Comparison of ENCODE assay signal across 13 cellular contexts in the genomic region with DNA sequence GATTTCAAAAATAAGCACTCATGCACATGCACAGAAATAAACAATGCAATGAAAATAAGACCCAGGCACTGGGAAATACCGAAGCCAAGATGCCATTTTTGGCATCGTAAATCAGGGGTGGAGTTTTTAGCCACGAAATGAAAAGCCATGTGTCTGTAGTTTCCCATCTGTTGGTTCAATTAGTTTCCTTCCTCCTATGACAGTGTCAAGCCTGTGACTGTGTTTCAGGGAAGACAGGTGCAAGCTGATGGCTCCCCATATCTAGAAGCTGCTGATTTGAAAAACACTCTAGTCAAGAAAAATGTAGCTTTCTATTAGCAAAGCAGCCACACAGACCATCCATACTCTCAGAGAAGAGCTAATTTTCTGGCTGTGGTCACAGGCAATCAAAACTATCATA.
A peak's percentile ranks its signal among the peaks of the same experiment; 100 is the strongest.
DNase-seq lines count a peak whose midpoint lies in the region; ATAC-seq and TF ChIP-seq lines count a peak whose summit lies in the region.
"Had no signal": no experiment of that assay in that cellular context is flagged by ENCODE, and none has a peak within 500 bp of the region (broad histone marks: within the 10 kb centered on the region; RNA-seq: fewer than 3 reads in every experiment).

No MANE protein-coding gene starts in this region.

- H3K4me1 Mint-ChIP-seq in CD4-positive, alpha-beta T cell (ENCODE audit: low read depth): no peaks in the 10 kb centered on the region
- H3K4me1 Mint-ChIP-seq: activated CD4-positive, alpha-beta T cell treated with anti-CD3 and anti-CD28 coated beads for 36 hours; CD14-positive monocyte had no signal

- CTCF ChIA-PET in CD4-positive, alpha-beta T cell (lab: Charles Lee): no interaction called here

- H3K9me3 Mint-ChIP-seq in CD4-positive, alpha-beta T cell: no peaks in the 10 kb centered on the region

- peak; percentile 32 for DNase-seq in SK-N-DZ (ENCODE audit: low spot score)
- no peak for DNase-seq in CD4-positive, alpha-beta T cell
- DNase-seq in DMS53 treated with DMSO at 0.1 percent for 48 hours (lab: John Stamatoyannopoulos, UW; ENCODE audit: unreplicated experiment): no peak
- DNase-seq in central memory CD4-positive, alpha-beta T cell: no peak
- DNase-seq in iPS-NIHi11 (ENCODE audit: low spot score): no peak
- DNase-seq: activated CD4-positive, alpha-beta T cell treated with anti-CD3 and anti-CD28 coated beads for 36 hours; esophagus squamous epithelium; NCI-H526 had no signal

- TF ChIP-seq CTCF in CD4-positive, alpha-beta T cell (IDR thresholded peaks at IDR 0.05): no peak

- H3K4me3 Mint-ChIP-seq in CD4-positive, alpha-beta T cell: no peak overlapping the region
- H3K4me3 Mint-ChIP-seq: activated CD4-positive, alpha-beta T cell treated with anti-CD3 and anti-CD28 coated beads for 36 hours; CD14-positive monocyte had no signal

- H3K27ac ChIP-seq in CD4-positive, alpha-beta T cell (ENCODE audit: low read depth, low read length): no peak overlapping the region
- H3K27ac ChIP-seq: skin epidermis had no signal

- H3K9me3 ChIP-seq in CD4-positive, alpha-beta T cell (ENCODE audit: control insufficient read depth, low read length): no peaks in the 10 kb centered on the region
- H3K9me3 ChIP-seq: esophagus squamous epithelium had no signal

- H3K27ac Mint-ChIP-seq in CD4-positive, alpha-beta T cell: no peak overlapping the region
- H3K27ac Mint-ChIP-seq: activated CD4-positive, alpha-beta T cell treated with anti-CD3 and anti-CD28 coated beads for 36 hours; CD14-positive monocyte had no signal

- no peaks in the 10 kb centered on the region for H3K27me3 Mint-ChIP-seq in CD4-positive, alpha-beta T cell

- peak; percentile 42 for ATAC-seq in GM18867 (IDR thresholded peaks at IDR 0.05; ENCODE audit: unreplicated experiment)
- ATAC-seq in GM21515 (IDR thresholded peaks at IDR 0.05; ENCODE audit: unreplicated experiment): peak; percentile 63
- peak; percentile 51 for ATAC-seq in HG03280 (IDR thresholded peaks at IDR 0.05; ENCODE audit: unreplicated experiment)
- no peak for ATAC-seq in CD4-positive, alpha-beta T cell (ENCODE audit: poor library complexity)
- ATAC-seq: activated CD4-positive, alpha-beta T cell treated with anti-CD3 and anti-CD28 coated beads for 36 hours had no signal

- no peaks in the 10 kb centered on the region for H3K36me3 Mint-ChIP-seq in CD4-positive, alpha-beta T cell (ENCODE audit: low read depth)
- H3K36me3 Mint-ChIP-seq: CD14-positive monocyte had no signal

- no peaks in the 10 kb centered on the region for H3K27me3 ChIP-seq in CD4-positive, alpha-beta T cell (ENCODE audit: control insufficient read depth, insufficient read depth, low read length)

- intact Hi-C loops in CD4-positive, alpha-beta T cell (cut with DNase I, micrococcal nuclease): no loop called here

- POLR2A ChIA-PET in CD4-positive, alpha-beta T cell (lab: Charles Lee): no interaction called here
